Comparison of ENCODE assay signal across 21 cellular contexts in the genomic region with DNA sequence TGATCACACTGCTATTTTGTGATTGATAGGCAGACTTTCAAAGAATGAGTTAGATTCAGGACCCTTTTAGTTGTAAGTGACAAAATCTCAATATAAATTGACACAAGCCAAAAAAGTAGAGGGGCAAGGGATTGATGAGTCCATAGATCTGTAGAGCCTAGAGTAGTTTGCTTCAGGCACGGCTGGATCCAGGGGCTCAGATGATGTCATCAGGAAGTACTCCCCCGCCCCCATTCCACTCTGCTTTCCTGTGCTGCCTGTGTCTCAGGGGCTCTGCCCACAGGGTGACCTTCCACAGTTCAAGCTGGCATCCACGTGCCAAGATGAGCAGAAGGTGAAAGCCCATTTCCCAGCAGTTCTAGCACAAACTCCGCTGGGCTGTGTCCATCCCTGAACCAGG.
"Had no signal": no experiment of that assay in that cellular context is flagged by ENCODE, and none has a peak within 500 bp of the region (broad histone marks: within the 10 kb centered on the region; RNA-seq: fewer than 3 reads in every experiment).

No MANE protein-coding gene starts in this region.

- H3K27me3 ChIP-seq: esophagus squamous epithelium, right atrium auricular region, vagina had no signal

- ATAC-seq: naive thymus-derived CD8-positive, alpha-beta T cell; stimulated activated memory B cell treated with anti-CD40 and anti-IgM and Interleukin-4, amounts not matched to agents 10 μg/mL and 1 μg/mL and 100 μg/mL, for 72 hours had no signal

- H3K27ac ChIP-seq: epithelial cell of prostate, thoracic aorta had no signal

- H3K9me3 ChIP-seq: esophagus squamous epithelium, right atrium auricular region, thoracic aorta, vagina had no signal

- H3K4me3 ChIP-seq: esophagus squamous epithelium, right atrium auricular region, thoracic aorta, vagina had no signal

- FAIRE-seq: endometrium, islet of Langerhans had no signal

- DNase-seq: cortex of kidney; effector memory CD4-positive, alpha-beta T cell; esophagus squamous epithelium; foreskin fibroblast; head of caudate nucleus; hypothalamus; kidney glomerular epithelial cell; mammary epithelial cell; naive thymus-derived CD8-positive, alpha-beta T cell; posterior cingulate gyrus; stimulated activated CD4-positive, alpha-beta T cell treated with anti-CD3 and anti-CD28 coated beads, Interleukin-15, amount 100 ng/mL, for 24 hours; stimulated activated CD4-positive, alpha-beta T cell treated with anti-CD3 and anti-CD28 coated beads, Interleukin-1b, Interleukin-23, amount 100 ng/mL, for 48 hours; stimulated activated CD4-positive, alpha-beta T cell treated with anti-CD3 and anti-CD28 coated beads, Interleukin-4, amount 100 ng/mL, for 24 hours; substantia nigra had no signal
